ENCODE assay signal across 29 cellular contexts in the genomic region with DNA sequence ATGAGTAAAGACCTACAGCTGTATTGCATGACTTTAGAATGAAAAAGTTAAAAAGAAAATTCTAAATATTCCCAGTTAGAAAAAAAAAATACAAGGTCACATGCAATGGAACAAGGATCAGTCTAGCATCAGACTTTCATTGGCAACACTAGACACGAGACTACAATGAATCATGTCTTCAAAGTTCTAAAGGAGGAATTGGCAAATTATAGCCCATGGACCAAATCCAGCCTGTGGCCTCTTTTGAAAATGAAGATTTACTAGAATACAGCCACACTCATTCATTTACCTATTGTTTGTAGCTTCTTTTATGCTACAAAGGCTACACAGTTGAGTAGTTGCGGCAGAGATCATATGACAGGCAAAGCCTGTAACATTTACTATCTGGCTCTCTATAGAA.
"Had no signal": no experiment of that assay in that cellular context is flagged by ENCODE, and none has a peak within 500 bp of the region (broad histone marks: within the 10 kb centered on the region; RNA-seq: fewer than 3 reads in every experiment).

No MANE protein-coding gene starts in this region.

- H3K4me1 ChIP-seq: ascending aorta, breast epithelium, colonic mucosa, esophagus squamous epithelium, heart left ventricle had no signal

- H3K4me3 ChIP-seq: ascending aorta, breast epithelium, cardiac muscle cell, colonic mucosa, esophagus squamous epithelium, heart left ventricle had no signal

- H3K9me3 ChIP-seq: colonic mucosa had no signal

- H3K27me3 ChIP-seq: ascending aorta, breast epithelium, cardiac muscle cell, colonic mucosa, esophagus squamous epithelium, heart left ventricle had no signal

- H3K27ac ChIP-seq: ascending aorta, breast epithelium, cardiac muscle cell, colonic mucosa, epithelial cell of prostate, esophagus squamous epithelium, heart left ventricle, WERI-Rb-1 had no signal

- DNase-seq: activated B cell treated with CpG ODN at 0.5 μM for 24 hours; activated CD4-positive, alpha-beta memory T cell treated with anti-CD3 and anti-CD28 coated beads, Interleukin-2, amount 10 ng/mL, durations not matched to agents 7 days and 5 days; activated CD4-positive, alpha-beta T cell treated with anti-CD3 and anti-CD28 coated beads, Interleukin-2, amount 10 ng/mL, durations not matched to agents 7 days and 5 days; activated CD4-positive, alpha-beta T cell treated with anti-CD3 and anti-CD28 coated beads, Interleukin-2, amount 50 U/mL, for 4 hours; activated CD8-positive, alpha-beta memory T cell treated with anti-CD3 and anti-CD28 coated beads, Interleukin-2, amount 50 U/mL, for 48 hours; activated gamma-delta T cell; activated naive CD4-positive, alpha-beta T cell; activated naive CD4-positive, alpha-beta T cell treated with anti-CD3 and anti-CD28 coated beads, Interleukin-2, amount 10 ng/mL, durations not matched to agents 7 days and 5 days; activated naive CD8-positive, alpha-beta T cell treated with anti-CD3 and anti-CD28 coated beads, Interleukin-2, amount 10 ng/mL, durations not matched to agents 7 days and 5 days; activated T-cell treated with anti-CD3 and anti-CD28 coated beads for 4 hours; activated T-cell treated with anti-CD3 and anti-CD28 coated beads, Interleukin-2, amount 50 U/mL, for 24 hours; activated T-cell treated with anti-CD3 and anti-CD28 coated beads, Interleukin-2, amount 50 U/mL, for 72 hours; central memory CD4-positive, alpha-beta T cell; cerebellar nuclear complex; colonic mucosa; effector CD8-positive, alpha-beta T cell; esophagus squamous epithelium; glutamatergic neuron; heart left ventricle; T-helper 1 cell; T-helper 17 cell; T1000; WERI-Rb-1 had no signal

- ATAC-seq: activated CD4-positive, CD25-positive, alpha-beta regulatory T cell treated with anti-CD3 and anti-CD28 coated beads, Interleukin-2, amount 50 U/mL, for 24 hours; activated naive CD4-positive, alpha-beta T cell treated with anti-CD3 and anti-CD28 coated beads, Interleukin-2, amount 50 U/mL, for 72 hours; activated T-cell treated with anti-CD3 and anti-CD28 coated beads, Interleukin-2, amount 50 U/mL, for 72 hours; heart left ventricle; T-helper 17 cell had no signal

- H3K36me3 ChIP-seq: ascending aorta, breast epithelium, cardiac muscle cell, colonic mucosa, esophagus squamous epithelium, heart left ventricle had no signal
